ENCODE assay signal across 30 cellular contexts in the genomic region with DNA sequence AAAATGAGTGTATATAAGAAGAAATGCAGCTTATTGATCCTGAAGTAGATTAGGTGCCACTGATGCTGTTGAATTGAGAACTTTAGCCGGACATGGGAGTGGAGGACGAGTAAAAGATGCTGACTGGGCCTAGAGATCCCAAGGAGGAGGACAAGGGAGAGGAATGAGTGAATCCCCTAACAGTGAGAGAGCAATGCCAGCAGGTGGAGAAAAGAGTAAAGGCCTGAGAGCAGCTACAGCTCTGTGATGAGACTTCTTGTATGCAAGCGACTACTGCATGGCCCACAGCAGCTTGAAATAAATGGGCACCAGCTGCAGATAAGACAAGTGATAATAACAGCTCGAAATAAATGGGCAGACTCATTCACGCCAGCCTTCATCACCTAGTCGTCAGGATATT. TPM values are rescaled to one million over a fixed set of nuclear protein-coding genes. Genes with fewer than 3 reads are reported as not detected.
DNase-seq lines count a peak whose midpoint lies in the region; ATAC-seq, FAIRE-seq and TF ChIP-seq lines count a peak whose summit lies in the region.
"Had no signal": no experiment of that assay in that cellular context is flagged by ENCODE, and none has a peak within 500 bp of the region (broad histone marks: within the 10 kb centered on the region; RNA-seq: fewer than 3 reads in every experiment).

No MANE protein-coding gene starts in this region.

- no peak overlapping the region for H2BK120ac ChIP-seq in H1 (replicated peaks; ENCODE audit: low read depth, low read length)

- H3K9ac ChIP-seq in H1 (replicated peaks in 1 of 4; ENCODE audit: extremely low read depth in 1 of 4, low read depth in 3 of 4, low read length in 3 of 4) = no peak overlapping the region
- H3K9ac ChIP-seq: KMS-11 had no signal

- no peaks in the 10 kb centered on the region for H3K27me3 ChIP-seq in CD4-positive, CD25-positive, alpha-beta regulatory T cell (ENCODE audit: control insufficient read depth, insufficient read depth, low read length)
- no peaks in the 10 kb centered on the region for H3K27me3 ChIP-seq in H7 (ENCODE audit: control insufficient read depth, insufficient read depth, low read length)
- no peaks in the 10 kb centered on the region for H3K27me3 ChIP-seq in Panc1 (ENCODE audit: control insufficient read depth, insufficient read depth, low read length)
- H3K27me3 ChIP-seq in H1 (replicated peaks in 1 of 4; ENCODE audit: control insufficient read depth in 3 of 4, extremely low read depth in 1 of 4, insufficient read depth in 3 of 4, low read length in 3 of 4) = no peaks in the 10 kb centered on the region
- no peaks in the 10 kb centered on the region for H3K27me3 ChIP-seq in tibial artery
- H3K27me3 ChIP-seq: spleen had no signal

- H4K5ac ChIP-seq in H1 (ENCODE audit: insufficient read length, low read depth, low read length) = no peak overlapping the region

- H4K20me1 ChIP-seq in H1 (replicated peaks in 1 of 2; ENCODE audit: control insufficient read depth in 1 of 2, insufficient read depth in 2 of 2, low read length in 2 of 2) = peaks cover 0 to 2% of the 10 kb centered on the region in 2 experiments

- TF ChIP-seq EP300 in H1 (IDR thresholded peaks at IDR 0.05; ENCODE audit: borderline replicate concordance in 1 of 2, low read depth in 2 of 2, low read length in 2 of 2) = no peak

- H3K36me3 ChIP-seq in CD4-positive, CD25-positive, alpha-beta regulatory T cell (ENCODE audit: control insufficient read depth, insufficient read depth, low read length) = no peaks in the 10 kb centered on the region
- H3K36me3 ChIP-seq in H7 (replicated peaks; ENCODE audit: control insufficient read depth, insufficient read depth, low read length) (no peaks in the 10 kb centered on the region), Panc1 (ENCODE audit: control insufficient read depth, insufficient read depth, low read length) (no peaks in the 10 kb centered on the region), H1 (ENCODE audit: control insufficient read depth in 2 of 4, insufficient read depth in 4 of 4, low read length in 3 of 4) (no peaks in the 10 kb centered on the region), tibial artery (no peaks in the 10 kb centered on the region)
- H3K36me3 ChIP-seq: spleen had no signal

- H2BK5ac ChIP-seq in H1 (ENCODE audit: low read depth, low read length) = no peak overlapping the region

- 86% methylated on average over 6 of the region's 6 CpGs; no CpG with 5 or more reads in 1 of the 2 experiments for WGBS in H1 (ENCODE audit: extremely low coverage in 1 of 2, insufficient coverage in 1 of 2, insufficient read length in 1 of 2, insufficient replicate concordance in 2 of 2, low coverage in 1 of 2, low lambda C conversion rate in 2 of 2, missing lambda C conversion rate in 1 of 2), 2 experiments

- peak overlapping the region in 2 of 3 donors; percentile 17 to 88 for H3K27ac Mint-ChIP-seq in CD4-positive, CD25-positive, alpha-beta regulatory T cell
- H3K27ac Mint-ChIP-seq: activated CD4-positive, alpha-beta T cell treated with anti-CD3 and anti-CD28 coated beads, Interleukin-2, amount 10 ng/mL, durations not matched to agents 24 days and 14 days; dendritic cell treated with granulocyte-macrophage colony-stimulating factor and Interleukin-4, amounts not matched to agents 40 ng/mL and 50 ng/mL, for 4 days; memory B cell; T-helper 2 cell treated with Interferon-gamma antibody and Interleukin-4, amounts not matched to agents 5 μg/mL and 100 μg/mL, for 36 hours; type B pancreatic cell had no signal

- H3K27ac ChIP-seq in CD4-positive, CD25-positive, alpha-beta regulatory T cell (ENCODE audit: insufficient read depth, low read length, poor library complexity, severe bottlenecking) = no peak overlapping the region
- H3K27ac ChIP-seq in Panc1 (ENCODE audit: low read length) (no peak overlapping the region), H1 (ENCODE audit: low read depth, low read length) (no peak overlapping the region), tibial artery (no peak overlapping the region)
- H3K27ac ChIP-seq: KMS-11, RWPE1, spleen had no signal

- TF ChIP-seq RAD21 in H1 (IDR thresholded peaks at IDR 0.05 in 1 of 2, conservative IDR thresholded peaks at IDR 0.05 in 1 of 2; ENCODE audit: low read depth in 2 of 2, low read length in 2 of 2) = peak; percentile 30 to 42; a peak in 3 of 4 replicates

- TF ChIP-seq CTCF in Panc1 (IDR thresholded peaks at IDR 0.05) (no peak), H1 (IDR thresholded peaks at IDR 0.05; ENCODE audit: control extremely low read depth in 1 of 3, insufficient read depth in 1 of 3, low read depth in 1 of 3, low read length in 3 of 3) (peak in 1 of 3 experiments; percentile 44; a peak in 1 of 4 replicates), tibial artery (IDR thresholded peaks at IDR 0.05) (no peak)

- H2AFZ ChIP-seq in H1 (ENCODE audit: low read length) = no peak overlapping the region

- intact Hi-C loops in Panc1 (cut with micrococcal nuclease; ENCODE audit: unreplicated experiment) = no loop called here
- intact Hi-C loops in tibial artery (cut with DNase I; ENCODE audit: low total_unique reads) = no loop called here

- H3K4me1 Mint-ChIP-seq in CD4-positive, CD25-positive, alpha-beta regulatory T cell = peaks cover 8 to 35% (median 19%) of the 10 kb centered on the region in 4 donors
- H3K4me1 Mint-ChIP-seq: activated CD4-positive, alpha-beta T cell treated with anti-CD3 and anti-CD28 coated beads, Interleukin-2, amount 10 ng/mL, durations not matched to agents 24 days and 14 days; memory B cell; neural crest cell had no signal

- peak; percentile 48 for FAIRE-seq in H1 (lab: Jason Lieb, UNC)
- FAIRE-seq: astrocyte, frontal cortex, GM12892, H54, HTR-8/SVneo had no signal

- H3K14ac ChIP-seq in H1 (ENCODE audit: insufficient read length) = no peak overlapping the region

- no peak overlapping the region for H3K18ac ChIP-seq in H1 (ENCODE audit: extremely low read depth, low read length)

- H2AK5ac ChIP-seq in H1 (ENCODE audit: low read depth, low read length) = no peak overlapping the region

- H3K9me3 Mint-ChIP-seq in CD4-positive, CD25-positive, alpha-beta regulatory T cell = peaks cover 0 to 5% (median 0%) of the 10 kb centered on the region in 7 donors
- H3K9me3 Mint-ChIP-seq: activated CD4-positive, alpha-beta T cell treated with anti-CD3 and anti-CD28 coated beads, Interleukin-2, amount 10 ng/mL, durations not matched to agents 24 days and 14 days; dendritic cell treated with granulocyte-macrophage colony-stimulating factor and Interleukin-4, amounts not matched to agents 40 ng/mL and 50 ng/mL, for 4 days; memory B cell; neural crest cell; T-helper 2 cell treated with Interferon-gamma antibody and Interleukin-4, amounts not matched to agents 5 μg/mL and 100 μg/mL, for 36 hours; type B pancreatic cell had no signal

- no peaks in the 10 kb centered on the region for H3K27me3 Mint-ChIP-seq in CD4-positive, CD25-positive, alpha-beta regulatory T cell
- H3K27me3 Mint-ChIP-seq: activated CD4-positive, alpha-beta T cell treated with anti-CD3 and anti-CD28 coated beads, Interleukin-2, amount 10 ng/mL, durations not matched to agents 24 days and 14 days; dendritic cell treated with granulocyte-macrophage colony-stimulating factor and Interleukin-4, amounts not matched to agents 40 ng/mL and 50 ng/mL, for 4 days; memory B cell; type B pancreatic cell had no signal

- H3K79me2 ChIP-seq in H1 (ENCODE audit: control insufficient read depth in 1 of 2, insufficient read depth in 2 of 2, low read length in 2 of 2) = no peaks in the 10 kb centered on the region

- no peak overlapping the region for H3K23ac ChIP-seq in H1 (ENCODE audit: insufficient read length)

- no peak overlapping the region for H2BK12ac ChIP-seq in H1 (ENCODE audit: low read depth, low read length)

- BruUV-seq in Panc1 (replicated peaks; lab: Mats Ljungman, UMichigan) = no TSS peak

- H3K4ac ChIP-seq in H1 (replicated peaks; ENCODE audit: insufficient read length, low read depth, low read length) = no peak overlapping the region

- POLR2A ChIA-PET in Panc1 (lab: Charles Lee) (no interaction called here), H1 (lab: Charles Lee; ENCODE audit: partially characterized antibody) (interaction anchor here (0.6 kb wide), 1 partner anchor 76 kb away, joined by 3 read pairs; no protein-coding TSS in a partner anchor)

- H4K91ac ChIP-seq in H1 (replicated peaks; ENCODE audit: insufficient read length, low read length) = no peak overlapping the region

- no peaks in the 10 kb centered on the region for H3K36me3 Mint-ChIP-seq in CD4-positive, CD25-positive, alpha-beta regulatory T cell
- H3K36me3 Mint-ChIP-seq: memory B cell, type B pancreatic cell had no signal

- CTCF ChIA-PET in Panc1 (lab: Charles Lee) (no interaction called here), H1 (lab: Charles Lee; ENCODE audit: partially characterized antibody) (interaction anchor here (0.6 to 2.0 kb wide), 8 partner anchors 11 to 304 kb away, joined by 3 to 6 read pairs (median 3); no protein-coding TSS in a partner anchor)

- H3K23me2 ChIP-seq in H1 (ENCODE audit: low read depth, low read length) = no peaks in the 10 kb centered on the region

- no peak for TF ChIP-seq POLR2A in H1 (IDR thresholded peaks at IDR 0.05; ENCODE audit: control extremely low read depth in 1 of 2, low read depth in 2 of 2, low read length in 2 of 2)

- H3K4me3 ChIP-seq in CD4-positive, CD25-positive, alpha-beta regulatory T cell (ENCODE audit: low read depth, low read length) = no peak overlapping the region
- H3K4me3 ChIP-seq in H7 (ENCODE audit: insufficient read depth, low read depth, low read length) (no peak overlapping the region), Panc1 (ENCODE audit: low read depth in 2 of 2, low read length in 2 of 2) (no peak overlapping the region), H1 (ENCODE audit: extremely low read depth in 1 of 4, insufficient read depth in 2 of 4, low read depth in 3 of 4, low read length in 4 of 4) (no peak overlapping the region), tibial artery (no peak overlapping the region)
- H3K4me3 ChIP-seq: spleen had no signal

- H3K56ac ChIP-seq in H1 (replicated peaks; ENCODE audit: insufficient read length, low read depth, low read length) = no peak overlapping the region

- H3K4me3 Mint-ChIP-seq in CD4-positive, CD25-positive, alpha-beta regulatory T cell = peak overlapping the region in 1 of 4 donors; percentile 5
- H3K4me3 Mint-ChIP-seq: activated CD4-positive, alpha-beta T cell treated with anti-CD3 and anti-CD28 coated beads, Interleukin-2, amount 10 ng/mL, durations not matched to agents 24 days and 14 days; dendritic cell treated with granulocyte-macrophage colony-stimulating factor and Interleukin-4, amounts not matched to agents 40 ng/mL and 50 ng/mL, for 4 days; memory B cell; neural crest cell; T-helper 2 cell treated with Interferon-gamma antibody and Interleukin-4, amounts not matched to agents 5 μg/mL and 100 μg/mL, for 36 hours; type B pancreatic cell had no signal

- no peak for ATAC-seq in CD4-positive, CD25-positive, alpha-beta regulatory T cell (ENCODE audit: low read depth in 2 of 2)
- ATAC-seq in Panc1 (0 out of 2 replicates have a peak, but pooled peaks have one; percentile 45), GM19452 (IDR thresholded peaks at IDR 0.05; ENCODE audit: unreplicated experiment) (no peak), HG03565 (IDR thresholded peaks at IDR 0.05; ENCODE audit: unreplicated experiment) (no peak)
- ATAC-seq: right cardiac atrium had no signal

- H3K4me1 ChIP-seq in CD4-positive, CD25-positive, alpha-beta regulatory T cell (ENCODE audit: control insufficient read depth, insufficient read depth, low read length, poor library complexity, severe bottlenecking) = peaks cover 5% of the 10 kb centered on the region
- H3K4me1 ChIP-seq in Panc1 (ENCODE audit: control insufficient read depth, insufficient read depth, low read length) = no peaks in the 10 kb centered on the region
- H3K4me1 ChIP-seq in H1 (replicated peaks in 1 of 4; ENCODE audit: control insufficient read depth in 3 of 4, insufficient read depth in 4 of 4, low read length in 3 of 4) = no peaks in the 10 kb centered on the region
- H3K4me1 ChIP-seq in tibial artery = no peaks in the 10 kb centered on the region
- H3K4me1 ChIP-seq: spleen had no signal

- H4K8ac ChIP-seq in H1 (ENCODE audit: extremely low read depth, insufficient read depth, low read length) = no peak overlapping the region

- H2BK15ac ChIP-seq in H1 (ENCODE audit: low read length) = no peak overlapping the region

- H3K79me1 ChIP-seq in H1 (ENCODE audit: low read depth, low read length) = no peaks in the 10 kb centered on the region

- no peak for DNase-seq in CD4-positive, CD25-positive, alpha-beta regulatory T cell
- DNase-seq in H7 (peak; percentile 29), Panc1 (ENCODE audit: low read depth, low spot score) (no peak), H1 (ENCODE audit: low read depth in 1 of 2, low spot score in 2 of 2) (peak in 1 of 2 experiments; percentile 7), tibial artery (no peak)
- DNase-seq: activated CD4-positive, alpha-beta T cell treated with anti-CD3 and anti-CD28 coated beads, Interleukin-2, amount 10 ng/mL, durations not matched to agents 24 days and 14 days; activated gamma-delta T cell; activated T-cell treated with anti-CD3 and anti-CD28 coated beads, Interleukin-2, amount 50 U/mL, for 1 hour; C1 segment of cervical spinal cord; central memory CD4-positive, alpha-beta T cell; NCI-H146; NCI-H2171; posterior cingulate gyrus; right cardiac atrium; spleen; stimulated activated CD4-positive, alpha-beta T cell treated with anti-CD3 and anti-CD28 coated beads, Interleukin-2, amount 100 ng/mL, for 48 hours had no signal

- H3K9me3 ChIP-seq in CD4-positive, CD25-positive, alpha-beta regulatory T cell (ENCODE audit: control insufficient read depth in 2 of 2, low read length in 2 of 2) = no peaks in the 10 kb centered on the region
- H3K9me3 ChIP-seq in Panc1 (ENCODE audit: control insufficient read depth, insufficient read depth, low read depth, low read length) = no peaks in the 10 kb centered on the region
- no peaks in the 10 kb centered on the region for H3K9me3 ChIP-seq in H1 (ENCODE audit: insufficient read depth in 2 of 2, low read depth in 1 of 2, low read length in 1 of 2)
- H3K9me3 ChIP-seq in tibial artery = no peaks in the 10 kb centered on the region
- H3K9me3 ChIP-seq: spleen had no signal

- H3K4me2 ChIP-seq in H1 (ENCODE audit: insufficient read depth in 1 of 2, low read depth in 2 of 2, low read length in 2 of 2) = no peak overlapping the region
- H3K4me2 ChIP-seq: KMS-11 had no signal

- H2BK20ac ChIP-seq in H1 (ENCODE audit: low read length) = no peak overlapping the region

- in situ Hi-C loops in Panc1 (cut with HindIII; ENCODE audit: low pct_unique_long_range_greater_than_20kb, low sequenced_read_pairs) = no loop called here

RNA-seq across cellular contexts. Expression of a gene that starts 44.5 kb away (rescaled TPM):
- total RNA-seq in CD4-positive, CD25-positive, alpha-beta regulatory T cell = 71.6 TPM
- polyA plus RNA-seq in CD4-positive, CD25-positive, alpha-beta regulatory T cell = 1 to 10 TPM; 4.9 to 8.1 (median 6.1) TPM
- total RNA-seq in H7 (2014; rRNA removed; shearing (Covaris generic)) = 8.7 and 14.0 TPM in 2 replicates
- 6.1 TPM for total RNA-seq in Panc1 (2021; ENCODE audit: unreplicated experiment)
- 2.7 TPM for polyA plus RNA-seq in Panc1 (2012; ENCODE audit: insufficient read length)
- 13.9 and 14.0 TPM in 2 replicates for total RNA-seq in H1 (2021; fragmentation: NEBNext Ultra II Directional; extraction: Animal tissue kit (Norgen Biotek cat#: 25700))
- polyA plus RNA-seq in H1 (2011; rRNA removed) = 1.7 and 2.8 TPM in 2 replicates
- 3.0 TPM for polyA plus RNA-seq in H1 (2011; cell fraction: cytosol; rRNA removed)
- 2.6 TPM for polyA plus RNA-seq in H1 (2011; cell fraction: nucleus; rRNA removed)
- 3.7 to 6.4 TPM (median 3.9 TPM) in 4 replicates for polyA plus RNA-seq in H1 (2012, experiment 1 of 2)
- polyA plus RNA-seq in H1 (2012, experiment 2 of 2) = 0.30 TPM
- 4.8 TPM for polyA plus RNA-seq in H1 (2013, experiment 1 of 2)
- 4.3 TPM for polyA plus RNA-seq in H1 (2013, experiment 2 of 2)
- 6.9 and 8.2 TPM in 2 replicates for polyA minus RNA-seq in H1 (2011; rRNA and poly(A)+ RNA removed)
- polyA minus RNA-seq in H1 (2011; cell fraction: cytosol; rRNA and poly(A)+ RNA removed) = 8.6 TPM
- polyA minus RNA-seq in H1 (2011; cell fraction: nucleus; rRNA and poly(A)+ RNA removed) = 14.1 TPM
